ENCODE assay signal across 10 cellular contexts in the genomic region with DNA sequence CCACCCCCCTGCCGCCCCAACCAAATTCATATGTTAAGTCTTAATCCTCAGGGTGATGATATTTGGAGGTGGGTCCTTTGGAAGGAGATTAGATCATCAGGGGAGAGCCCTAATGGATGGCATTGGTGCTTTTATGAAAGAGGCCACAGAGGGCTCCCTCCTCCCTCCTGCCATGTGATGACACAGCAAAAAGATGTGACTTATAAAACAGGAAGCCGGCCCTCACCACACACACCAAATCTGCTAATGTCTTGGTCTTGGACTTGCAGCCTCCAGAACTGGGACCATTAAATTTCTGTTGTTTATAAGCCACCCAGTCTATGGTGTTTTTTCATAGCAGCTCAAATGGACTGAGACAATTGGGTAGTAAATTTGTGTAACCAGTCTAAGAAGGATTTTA.
DNase-seq lines count a peak whose midpoint lies in the region; ATAC-seq and TF ChIP-seq lines count a peak whose summit lies in the region.
"Had no signal": no experiment of that assay in that cellular context is flagged by ENCODE, and none has a peak within 500 bp of the region (broad histone marks: within the 10 kb centered on the region; RNA-seq: fewer than 3 reads in every experiment).

No MANE protein-coding gene starts in this region.

- H3K79me2 ChIP-seq in MM.1S (ENCODE audit: low read length) = no peaks in the 10 kb centered on the region

- no peak overlapping the region for H2AFZ ChIP-seq in MM.1S (ENCODE audit: low read length)

- no peak for TF ChIP-seq CTCF in MM.1S (IDR thresholded peaks at IDR 0.05; ENCODE audit: low read length)

- H3K36me3 ChIP-seq in MM.1S (replicated peaks; ENCODE audit: insufficient read depth, low read length) = no peaks in the 10 kb centered on the region

- no peaks in the 10 kb centered on the region for H4K20me1 ChIP-seq in MM.1S (ENCODE audit: insufficient read depth, low read length)

- H3K4me2 ChIP-seq in MM.1S (ENCODE audit: low read depth, low read length) = no peak overlapping the region

- peak; percentile 45 for DNase-seq in activated CD8-positive, alpha-beta memory T cell treated with anti-CD3 and anti-CD28 coated beads, Interleukin-2, amount 10 ng/mL, durations not matched to agents 7 days and 5 days
- DNase-seq in activated CD8-positive, alpha-beta memory T cell treated with anti-CD3 and anti-CD28 coated beads for 24 hours = no peak
- DNase-seq in MM.1S (peak; percentile 17), astrocyte of the hippocampus (ENCODE audit: low read depth, low spot score) (peak; percentile 18), renal cortical epithelial cell (ENCODE audit: low read depth) (peak; percentile 18), NCI-H146 treated with DMSO at 0.1 percent for 48 hours (lab: John Stamatoyannopoulos, UW; ENCODE audit: unreplicated experiment) (no peak)
- DNase-seq: CD8-positive, alpha-beta T cell had no signal

- no peak overlapping the region for H3K9ac ChIP-seq in MM.1S (ENCODE audit: low read length)

- H3K36me3 Mint-ChIP-seq in activated CD8-positive, alpha-beta memory T cell treated with anti-CD3 and anti-CD28 coated beads, Interleukin-2, amount 10 ng/mL, durations not matched to agents 7 days and 5 days = no peaks in the 10 kb centered on the region
- H3K36me3 Mint-ChIP-seq: CD8-positive, alpha-beta T cell had no signal

- H3K27me3 ChIP-seq in MM.1S (replicated peaks; ENCODE audit: insufficient read depth, low read length) = no peaks in the 10 kb centered on the region

- no peaks in the 10 kb centered on the region for H3K9me2 ChIP-seq in MM.1S (replicated peaks; ENCODE audit: insufficient read depth, low read length)

- peaks cover 4% of the 10 kb centered on the region for H3K4me1 Mint-ChIP-seq in activated CD8-positive, alpha-beta memory T cell treated with anti-CD3 and anti-CD28 coated beads, Interleukin-2, amount 10 ng/mL, durations not matched to agents 7 days and 5 days

- H3F3A ChIP-seq in MM.1S (ENCODE audit: insufficient read depth, low read length) = no peaks in the 10 kb centered on the region

- peaks cover 9% of the 10 kb centered on the region for H3K27me3 Mint-ChIP-seq in activated CD8-positive, alpha-beta memory T cell treated with anti-CD3 and anti-CD28 coated beads, Interleukin-2, amount 10 ng/mL, durations not matched to agents 7 days and 5 days

- H3K9me3 ChIP-seq in MM.1S (replicated peaks; ENCODE audit: insufficient read depth, low read length) = no peaks in the 10 kb centered on the region

- H3K27ac ChIP-seq in MM.1S (ENCODE audit: low read length) = no peak overlapping the region

- no peak overlapping the region for H3K4me3 ChIP-seq in MM.1S (ENCODE audit: low read length)

- no peak overlapping the region for H3K4me3 Mint-ChIP-seq in activated CD8-positive, alpha-beta memory T cell treated with anti-CD3 and anti-CD28 coated beads, Interleukin-2, amount 10 ng/mL, durations not matched to agents 7 days and 5 days
- H3K4me3 Mint-ChIP-seq: CD8-positive, alpha-beta T cell; T-helper 1 cell treated with Interleukin-12 subunit alpha and Interleukin-12 subunit beta and Interleukin-4 antibody, amounts not matched to agents 30 μg/mL and 1 μg/mL, for 36 hours had no signal

- no peak overlapping the region for H3K27ac Mint-ChIP-seq in activated CD8-positive, alpha-beta memory T cell treated with anti-CD3 and anti-CD28 coated beads, Interleukin-2, amount 10 ng/mL, durations not matched to agents 7 days and 5 days
- H3K27ac Mint-ChIP-seq: CD8-positive, alpha-beta T cell; T-helper 1 cell treated with Interleukin-12 subunit alpha and Interleukin-12 subunit beta and Interleukin-4 antibody, amounts not matched to agents 30 μg/mL and 1 μg/mL, for 36 hours had no signal

- CTCF ChIA-PET in activated CD8-positive, alpha-beta memory T cell treated with anti-CD3 and anti-CD28 coated beads, Interleukin-2, amount 10 ng/mL, durations not matched to agents 7 days and 5 days (lab: Charles Lee) = no interaction called here

- H3K9me3 Mint-ChIP-seq in activated CD8-positive, alpha-beta memory T cell treated with anti-CD3 and anti-CD28 coated beads, Interleukin-2, amount 10 ng/mL, durations not matched to agents 7 days and 5 days (ENCODE audit: low read depth) = no peaks in the 10 kb centered on the region
- H3K9me3 Mint-ChIP-seq: CD8-positive, alpha-beta T cell; T-helper 1 cell treated with Interleukin-12 subunit alpha and Interleukin-12 subunit beta and Interleukin-4 antibody, amounts not matched to agents 30 μg/mL and 1 μg/mL, for 36 hours had no signal

- no peaks in the 10 kb centered on the region for H3K4me1 ChIP-seq in MM.1S (ENCODE audit: low read length)

- no peak for ATAC-seq in activated CD8-positive, alpha-beta memory T cell treated with anti-CD3 and anti-CD28 coated beads, Interleukin-2, amount 10 ng/mL, durations not matched to agents 7 days and 5 days
- no peak for ATAC-seq in HG03469 (IDR thresholded peaks at IDR 0.05; ENCODE audit: unreplicated experiment)
- no peak for ATAC-seq in HG02798 (IDR thresholded peaks at IDR 0.05; ENCODE audit: poor library complexity, unreplicated experiment)
- ATAC-seq: CD8-positive, alpha-beta T cell had no signal

Comparison
In these comparisons a context has a peak if more than half of its experiments do, and no peak if none do; other contexts are left out.
1. DNase-seq: peak in activated CD8-positive, alpha-beta memory T cell treated with anti-CD3 and anti-CD28 coated beads, Interleukin-2, amount 10 ng/mL, durations not matched to agents 7 days and 5 days (single experiment), MM.1S (single experiment), astrocyte of the hippocampus (single experiment) and renal cortical epithelial cell (single experiment); none in activated CD8-positive, alpha-beta memory T cell treated with anti-CD3 and anti-CD28 coated beads for 24 hours (single experiment) and NCI-H146 treated with DMSO at 0.1 percent for 48 hours (single experiment).